In genomic region chr15:66275352-66275751, GRCh38 we compare ENCODE assay signal across 8 cellular contexts. TPM values are rescaled to one million over a fixed set of nuclear protein-coding genes. Genes with fewer than 3 reads are reported as not detected.
"Had no signal": no experiment of that assay in that cellular context is flagged by ENCODE, and none has a peak within 500 bp of the region (broad histone marks: within the 10 kb centered on the region; RNA-seq: fewer than 3 reads in every experiment).

No MANE protein-coding gene starts in this region.

- H3K4me3 ChIP-seq: K562 had no signal

- H3K27me3 Mint-ChIP-seq: IgD-negative memory B cell had no signal

- H3K27ac Mint-ChIP-seq: IgD-negative memory B cell had no signal

- ATAC-seq: K562 had no signal

- H3K9ac ChIP-seq: KMS-11 had no signal

- DNase-seq: IMR-90, KBM-7, KG1 had no signal

- H3K4me3 Mint-ChIP-seq: IgD-negative memory B cell had no signal

- H3K27ac ChIP-seq: HL-60, KMS-11 had no signal

- H3K4me2 ChIP-seq: KMS-11 had no signal

- FAIRE-seq: HTR-8/SVneo, K562 had no signal

RNA-seq across cellular contexts. Expression of gene MEGF11, which starts 21.8 kb away (rescaled TPM):
- total RNA-seq: IMR-90, K562 had no signal
- polyA plus RNA-seq: IMR-90 had no signal
